9 cellular contexts compared by ENCODE assay signal in genomic region chr11:17386331-17387084, GRCh38. TPM values are rescaled to one million over a fixed set of nuclear protein-coding genes. Genes with fewer than 3 reads are reported as not detected.
A peak's percentile ranks its signal among the peaks of the same experiment; 100 is the strongest.
DNase-seq lines count a peak whose midpoint lies in the region; ATAC-seq, FAIRE-seq and TF ChIP-seq lines count a peak whose summit lies in the region.
"Had no signal": no experiment of that assay in that cellular context is flagged by ENCODE, and none has a peak within 500 bp of the region (broad histone marks: within the 10 kb centered on the region; RNA-seq: fewer than 3 reads in every experiment).

No MANE protein-coding gene starts in this region.

- no peaks in the 10 kb centered on the region for H3K27me3 ChIP-seq in parathyroid adenoma (ENCODE audit: control insufficient read depth, insufficient read depth, low read length)

- H3K36me3 Mint-ChIP-seq in activated T-cell treated with anti-CD3 and anti-CD28 coated beads, Interleukin-2, amount 50 U/mL, for 24 hours (ENCODE audit: low read depth), result no peaks in the 10 kb centered on the region
- H3K36me3 Mint-ChIP-seq: immature natural killer cell had no signal

- peak; percentile 65 for ATAC-seq in HG02938 (IDR thresholded peaks at IDR 0.05; ENCODE audit: unreplicated experiment)

- no peaks in the 10 kb centered on the region for H3K9me3 ChIP-seq in parathyroid adenoma (ENCODE audit: control insufficient read depth, low read length)

- TF ChIP-seq CTCF in AG04449 (IDR thresholded peaks at IDR 0.05; ENCODE audit: insufficient read depth, low read length, missing control alignments) (peak; percentile 76), foreskin fibroblast (IDR thresholded peaks at IDR 0.05; ENCODE audit: low read depth, low read length) (peak; percentile 61), parathyroid adenoma (IDR thresholded peaks at IDR 0.05) (peak; percentile 37)

- H2AFZ ChIP-seq in parathyroid adenoma, result no peak overlapping the region

- no peak overlapping the region for H3K27ac Mint-ChIP-seq in activated T-cell treated with anti-CD3 and anti-CD28 coated beads, Interleukin-2, amount 50 U/mL, for 24 hours

- no peaks in the 10 kb centered on the region for H3K9me3 Mint-ChIP-seq in activated T-cell treated with anti-CD3 and anti-CD28 coated beads, Interleukin-2, amount 50 U/mL, for 24 hours
- H3K9me3 Mint-ChIP-seq: immature natural killer cell had no signal

- peak overlapping the region; percentile 35 for H3K4me2 ChIP-seq in parathyroid adenoma (ENCODE audit: low read length)

- no peak overlapping the region for H3K4me3 ChIP-seq in AG04449 (ENCODE audit: low read depth, low read length)
- no peak overlapping the region for H3K4me3 ChIP-seq in foreskin fibroblast (ENCODE audit: low read depth in 1 of 2, low read length in 2 of 2)
- H3K4me3 ChIP-seq in parathyroid adenoma (ENCODE audit: low read depth, low read length), result peak overlapping the region; percentile 29

- H3K79me2 ChIP-seq in parathyroid adenoma, result no peaks in the 10 kb centered on the region

- FAIRE-seq in GM12892 (lab: Jason Lieb, UNC), result peak; percentile 93

- CTCF ChIA-PET in AG04449 (lab: Yijun Ruan, JAX), result interaction anchor here (0.6 to 7.3 kb wide), 12 partner anchors 12 to 154 kb away, joined by 3 to 65 read pairs (median 3); no protein-coding TSS in a partner anchor

- H3K4me1 ChIP-seq in parathyroid adenoma, result no peaks in the 10 kb centered on the region

- no peak overlapping the region for H3K9ac ChIP-seq in parathyroid adenoma

- TF ChIP-seq POLR2A in GM12892 (IDR thresholded peaks at IDR 0.05; ENCODE audit: low read depth, low read length), result no peak

- no peak for DNase-seq in AG04449 (ENCODE audit: low read depth, low spot score)
- DNase-seq in GM12892 (ENCODE audit: insufficient read length), result no peak
- DNase-seq in NCI-H345 treated with DMSO at 0.1 percent for 48 hours (lab: John Stamatoyannopoulos, UW; ENCODE audit: unreplicated experiment), result peak; percentile 4
- DNase-seq in activated T-cell treated with anti-CD3 and anti-CD28 coated beads, Interleukin-2, amount 50 U/mL, for 24 hours, result peak; percentile 60
- peak; percentile 30 to 74 for DNase-seq in foreskin fibroblast
- DNase-seq in GF-D8 (lab: John Stamatoyannopoulos, UW), result no peak

- H3K27ac ChIP-seq in parathyroid adenoma, result no peak overlapping the region

- no peaks in the 10 kb centered on the region for H3K36me3 ChIP-seq in parathyroid adenoma (ENCODE audit: control insufficient read depth, insufficient read depth, low read length)

- H3K27me3 Mint-ChIP-seq in activated T-cell treated with anti-CD3 and anti-CD28 coated beads, Interleukin-2, amount 50 U/mL, for 24 hours, result peaks cover 8% of the 10 kb centered on the region

- H3K4me3 Mint-ChIP-seq in activated T-cell treated with anti-CD3 and anti-CD28 coated beads, Interleukin-2, amount 50 U/mL, for 24 hours, result no peak overlapping the region

- POLR2A ChIA-PET in AG04449 (lab: Yijun Ruan, JAX), result interaction anchor here (0.5 to 0.6 kb wide), 2 partner anchors 19 to 309 kb away, joined by 3 read pairs; no protein-coding TSS in a partner anchor

- peaks cover 5% of the 10 kb centered on the region for H3K4me1 Mint-ChIP-seq in activated T-cell treated with anti-CD3 and anti-CD28 coated beads, Interleukin-2, amount 50 U/mL, for 24 hours (ENCODE audit: low read depth)

RNA-seq across cellular contexts. Expression of gene KCNJ11, which starts 2.0 kb away (rescaled TPM):
- 0.55 TPM for polyA plus RNA-seq in GM12892 (2012; ENCODE audit: missing spikeins)
- polyA plus RNA-seq: immature natural killer cell had no signal

RNA-seq across cellular contexts. Expression of gene NCR3LG1, which starts 34.9 kb away (rescaled TPM):
- polyA plus RNA-seq in GM12892 (2012; ENCODE audit: missing spikeins), result 0.32 TPM

Comparison
In these comparisons a context has a peak if more than half of its experiments do, and no peak if none do; other contexts are left out.
1. DNase-seq: peak in NCI-H345 treated with DMSO at 0.1 percent for 48 hours (single experiment), activated T-cell treated with anti-CD3 and anti-CD28 coated beads, Interleukin-2, amount 50 U/mL, for 24 hours (single experiment) and foreskin fibroblast (2 of 2); none in AG04449 (single experiment), GM12892 (single experiment) and GF-D8 (single experiment).
2. Peak in every context shown above with its lines, with median percentiles within 50 percentile points of each other: CTCF ChIP-seq.